In the genomic region with DNA sequence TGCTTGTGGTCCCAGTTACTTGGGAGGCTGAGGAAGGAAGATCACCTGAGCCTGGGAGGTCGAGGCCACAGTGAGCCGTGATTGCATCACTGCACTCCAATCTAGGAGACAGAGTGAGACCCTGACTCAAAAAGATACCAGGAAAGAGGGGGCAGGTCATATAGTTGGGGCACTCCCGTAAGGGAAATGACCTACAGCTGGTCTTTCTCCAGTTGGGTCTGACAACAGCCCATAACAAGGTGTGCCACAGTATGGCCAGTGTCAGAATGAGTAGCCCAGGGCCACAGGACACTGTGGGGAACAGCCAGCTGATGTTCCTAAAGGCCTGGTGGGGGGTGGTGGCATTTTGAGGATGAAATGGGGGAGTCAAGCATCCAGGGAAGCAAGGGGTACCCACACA, we compare ENCODE assay signal across 23 cellular contexts. TPM values are rescaled to one million over a fixed set of nuclear protein-coding genes. Genes with fewer than 3 reads are reported as not detected.
DNase-seq lines count a peak whose midpoint lies in the region; ATAC-seq and TF ChIP-seq lines count a peak whose summit lies in the region.
"Had no signal": no experiment of that assay in that cellular context is flagged by ENCODE, and none has a peak within 500 bp of the region (broad histone marks: within the 10 kb centered on the region; RNA-seq: fewer than 3 reads in every experiment).

No MANE protein-coding gene starts in this region.

- H3K27me3 Mint-ChIP-seq in activated CD4-positive, alpha-beta T cell treated with anti-CD3 and anti-CD28 coated beads for 36 hours, result no peaks in the 10 kb centered on the region
- no peaks in the 10 kb centered on the region for H3K27me3 Mint-ChIP-seq in Caco-2 (ENCODE audit: insufficient read depth, unreplicated experiment)
- H3K27me3 Mint-ChIP-seq in activated T-helper 1 cell treated with anti-CD3 and anti-CD28 coated beads, Interleukin-12 subunit alpha, Interleukin-12 subunit beta, Interleukin-2, Interleukin-4 antibody, amounts not matched to agents 30 ng/mL and 10 ng/mL and 1 ng/mL, durations not matched to agents 14 hours and 24 hours and 36 hours (ENCODE audit: insufficient read depth), result no peaks in the 10 kb centered on the region
- no peaks in the 10 kb centered on the region for H3K27me3 Mint-ChIP-seq in natural killer cell treated with Interleukin-12 subunit alpha and Interleukin-12 subunit beta and Interleukin-15 and Interleukin-18, amount 100 ng/mL, for 72 hours
- H3K27me3 Mint-ChIP-seq: naive thymus-derived CD8-positive, alpha-beta T cell; progenitor cell of endocrine pancreas had no signal

- H3K4me1 ChIP-seq in Caco-2, result no peaks in the 10 kb centered on the region
- H3K4me1 ChIP-seq: thyroid gland had no signal

- H3K9me3 Mint-ChIP-seq in activated CD4-positive, alpha-beta T cell treated with anti-CD3 and anti-CD28 coated beads for 36 hours (ENCODE audit: low read depth), result no peaks in the 10 kb centered on the region
- no peaks in the 10 kb centered on the region for H3K9me3 Mint-ChIP-seq in Caco-2 (ENCODE audit: unreplicated experiment)
- H3K9me3 Mint-ChIP-seq in activated T-helper 1 cell treated with anti-CD3 and anti-CD28 coated beads, Interleukin-12 subunit alpha, Interleukin-12 subunit beta, Interleukin-2, Interleukin-4 antibody, amounts not matched to agents 30 ng/mL and 10 ng/mL and 1 ng/mL, durations not matched to agents 14 hours and 24 hours and 36 hours, result no peaks in the 10 kb centered on the region
- no peaks in the 10 kb centered on the region for H3K9me3 Mint-ChIP-seq in natural killer cell treated with Interleukin-12 subunit alpha and Interleukin-12 subunit beta and Interleukin-15 and Interleukin-18, amount 100 ng/mL, for 72 hours
- H3K9me3 Mint-ChIP-seq: HFFc6; naive thymus-derived CD8-positive, alpha-beta T cell had no signal

- TF ChIP-seq CTCF in Caco-2 (IDR thresholded peaks at IDR 0.05; ENCODE audit: insufficient read depth in 1 of 2, low read depth in 1 of 2, low read length in 1 of 2, severe bottlenecking in 1 of 2, unreplicated experiment in 1 of 2), result no peak

- BruUV-seq in Caco-2 (replicated peaks; lab: Mats Ljungman, UMichigan), result no TSS peak

- H3K36me3 ChIP-seq in Caco-2 (ENCODE audit: control insufficient read depth, insufficient read depth, low read length), result no peaks in the 10 kb centered on the region

- H3K4me3 Mint-ChIP-seq in activated CD4-positive, alpha-beta T cell treated with anti-CD3 and anti-CD28 coated beads for 36 hours, result no peak overlapping the region
- H3K4me3 Mint-ChIP-seq in Caco-2 (ENCODE audit: unreplicated experiment), result no peak overlapping the region
- H3K4me3 Mint-ChIP-seq in activated T-helper 1 cell treated with anti-CD3 and anti-CD28 coated beads, Interleukin-12 subunit alpha, Interleukin-12 subunit beta, Interleukin-2, Interleukin-4 antibody, amounts not matched to agents 30 ng/mL and 10 ng/mL and 1 ng/mL, durations not matched to agents 14 hours and 24 hours and 36 hours, result no peak overlapping the region
- no peak overlapping the region for H3K4me3 Mint-ChIP-seq in natural killer cell treated with Interleukin-12 subunit alpha and Interleukin-12 subunit beta and Interleukin-15 and Interleukin-18, amount 100 ng/mL, for 72 hours
- H3K4me3 Mint-ChIP-seq: HFFc6 had no signal

- H3K27ac Mint-ChIP-seq in activated CD4-positive, alpha-beta T cell treated with anti-CD3 and anti-CD28 coated beads for 36 hours, result peak overlapping the region; percentile 74
- H3K27ac Mint-ChIP-seq in Caco-2 (ENCODE audit: unreplicated experiment), result peak overlapping the region; percentile 40
- H3K27ac Mint-ChIP-seq in activated T-helper 1 cell treated with anti-CD3 and anti-CD28 coated beads, Interleukin-12 subunit alpha, Interleukin-12 subunit beta, Interleukin-2, Interleukin-4 antibody, amounts not matched to agents 30 ng/mL and 10 ng/mL and 1 ng/mL, durations not matched to agents 14 hours and 24 hours and 36 hours, result peak overlapping the region; percentile 44
- peak overlapping the region; percentile 55 to 72 for H3K27ac Mint-ChIP-seq in natural killer cell treated with Interleukin-12 subunit alpha and Interleukin-12 subunit beta and Interleukin-15 and Interleukin-18, amount 100 ng/mL, for 72 hours
- H3K27ac Mint-ChIP-seq: HFFc6 had no signal

- ATAC-seq in activated CD4-positive, alpha-beta T cell treated with anti-CD3 and anti-CD28 coated beads for 36 hours, result peak; percentile 49
- ATAC-seq in natural killer cell treated with Interleukin-12 subunit alpha and Interleukin-12 subunit beta and Interleukin-15 and Interleukin-18, amount 100 ng/mL, for 72 hours, result peak in 1 of 2 donors; percentile 20
- ATAC-seq in Right ventricle myocardium inferior, result no peak
- ATAC-seq: naive thymus-derived CD8-positive, alpha-beta T cell had no signal

- no peaks in the 10 kb centered on the region for H3K27me3 ChIP-seq in Caco-2 (replicated peaks; ENCODE audit: control insufficient read depth, insufficient read depth, low read length)
- H3K27me3 ChIP-seq: BLaER1 treated with 17β-estradiol and CSF1 and Interleukin-3, amounts not matched to agents 10 nM and 100 nM; thyroid gland had no signal

- no peaks in the 10 kb centered on the region for H3K9me3 ChIP-seq in Caco-2
- H3K9me3 ChIP-seq: BLaER1 treated with 17β-estradiol and CSF1 and Interleukin-3, amounts not matched to agents 10 nM and 100 nM; thyroid gland had no signal

- POLR2A ChIA-PET in activated CD4-positive, alpha-beta T cell treated with anti-CD3 and anti-CD28 coated beads for 36 hours (lab: Charles Lee), result interaction anchor here (1.0 to 1.1 kb wide), 3 partner anchors 9 to 18 kb away, joined by 3 to 6 read pairs (median 3); a partner anchor contains a TSS
- POLR2A ChIA-PET in Caco-2 (lab: Charles Lee), result no interaction called here

- peaks cover 14% of the 10 kb centered on the region for H3K4me1 Mint-ChIP-seq in activated CD4-positive, alpha-beta T cell treated with anti-CD3 and anti-CD28 coated beads for 36 hours
- no peaks in the 10 kb centered on the region for H3K4me1 Mint-ChIP-seq in Caco-2 (ENCODE audit: low read depth, unreplicated experiment)
- H3K4me1 Mint-ChIP-seq in activated T-helper 1 cell treated with anti-CD3 and anti-CD28 coated beads, Interleukin-12 subunit alpha, Interleukin-12 subunit beta, Interleukin-2, Interleukin-4 antibody, amounts not matched to agents 30 ng/mL and 10 ng/mL and 1 ng/mL, durations not matched to agents 14 hours and 24 hours and 36 hours (ENCODE audit: low read depth), result peaks cover 18% of the 10 kb centered on the region
- H3K4me1 Mint-ChIP-seq in natural killer cell treated with Interleukin-12 subunit alpha and Interleukin-12 subunit beta and Interleukin-15 and Interleukin-18, amount 100 ng/mL, for 72 hours (ENCODE audit: low read depth in 2 of 2), result peaks cover 18 to 22% of the 10 kb centered on the region in 2 donors

- H3K4me3 ChIP-seq in Caco-2 (ENCODE audit: low read depth, low read length), result no peak overlapping the region
- H3K4me3 ChIP-seq: BLaER1 treated with 17β-estradiol and CSF1 and Interleukin-3, amounts not matched to agents 10 nM and 100 nM; thyroid gland had no signal

- no peak for DNase-seq in activated CD4-positive, alpha-beta T cell treated with anti-CD3 and anti-CD28 coated beads for 36 hours
- no peak for DNase-seq in activated CD4-positive, alpha-beta T cell treated with anti-CD3 and anti-CD28 coated beads for 1 hour
- DNase-seq in Caco-2 (no peak), NCI-H1092 treated with DMSO at 0.1 percent for 48 hours (lab: John Stamatoyannopoulos, UW) (no peak), Right ventricle myocardium inferior (ENCODE audit: missing footprints) (no peak), NCI-H187 treated with DMSO at 0.1 percent for 48 hours (lab: John Stamatoyannopoulos, UW) (no peak)
- no peak for DNase-seq in activated T-helper 1 cell treated with anti-CD3 and anti-CD28 coated beads, Interleukin-12 subunit alpha, Interleukin-12 subunit beta, Interleukin-2, Interleukin-4 antibody, amounts not matched to agents 30 ng/mL and 10 ng/mL and 1 ng/mL, durations not matched to agents 14 hours and 24 hours and 36 hours (ENCODE audit: low spot score)
- no peak for DNase-seq in natural killer cell treated with Interleukin-12 subunit alpha and Interleukin-12 subunit beta and Interleukin-15 and Interleukin-18, amount 100 ng/mL, for 72 hours (ENCODE audit: low spot score)
- DNase-seq: activated CD4-positive, alpha-beta T cell treated with anti-CD3 and anti-CD28 coated beads for 4 hours; amniotic stem cell; central memory CD4-positive, alpha-beta T cell; HFFc6; KBM-7; naive thymus-derived CD8-positive, alpha-beta T cell; NCI-H1048; NCI-H2107; NCI-H69; small intestine; stimulated activated CD8-positive, alpha-beta memory T cell treated with anti-CD3 and anti-CD28 coated beads, Interleukin-4, amount 100 ng/mL, for 48 hours; T1000; thyroid gland had no signal

- CTCF ChIA-PET in activated CD4-positive, alpha-beta T cell treated with anti-CD3 and anti-CD28 coated beads for 36 hours (lab: Charles Lee), result no interaction called here
- CTCF ChIA-PET in Caco-2 (lab: Charles Lee), result no interaction called here

- intact Hi-C loops in activated CD4-positive, alpha-beta T cell treated with anti-CD3 and anti-CD28 coated beads for 36 hours (cut with DNase I, micrococcal nuclease), result no loop called here
- intact Hi-C loops in Caco-2 (cut with micrococcal nuclease; ENCODE audit: unreplicated experiment), result no loop called here
- intact Hi-C loops in activated T-helper 1 cell treated with anti-CD3 and anti-CD28 coated beads, Interleukin-12 subunit alpha, Interleukin-12 subunit beta, Interleukin-2, Interleukin-4 antibody, amounts not matched to agents 30 ng/mL and 10 ng/mL and 1 ng/mL, durations not matched to agents 14 hours and 24 hours and 36 hours (cut with micrococcal nuclease), result no loop called here
- intact Hi-C loops in Right ventricle myocardium inferior (cut with DNase I), result no loop called here

- peaks cover 49% of the 10 kb centered on the region for H3K36me3 Mint-ChIP-seq in activated CD4-positive, alpha-beta T cell treated with anti-CD3 and anti-CD28 coated beads for 36 hours (ENCODE audit: low read depth)
- peaks cover 54% of the 10 kb centered on the region for H3K36me3 Mint-ChIP-seq in Caco-2 (ENCODE audit: insufficient read depth, unreplicated experiment)
- peaks cover 21% of the 10 kb centered on the region for H3K36me3 Mint-ChIP-seq in activated T-helper 1 cell treated with anti-CD3 and anti-CD28 coated beads, Interleukin-12 subunit alpha, Interleukin-12 subunit beta, Interleukin-2, Interleukin-4 antibody, amounts not matched to agents 30 ng/mL and 10 ng/mL and 1 ng/mL, durations not matched to agents 14 hours and 24 hours and 36 hours (ENCODE audit: low read depth)
- H3K36me3 Mint-ChIP-seq in natural killer cell treated with Interleukin-12 subunit alpha and Interleukin-12 subunit beta and Interleukin-15 and Interleukin-18, amount 100 ng/mL, for 72 hours, result peaks cover 6% of the 10 kb centered on the region

RNA-seq across cellular contexts. Expression of a gene that starts 10.8 kb away (rescaled TPM):
- 100 to 1,000 TPM; 374 to 385 TPM for total RNA-seq in activated CD4-positive, alpha-beta T cell treated with anti-CD3 and anti-CD28 coated beads for 36 hours
- total RNA-seq in Caco-2 (2022), result 144 and 171 TPM in 2 replicates
- 411 and 425 TPM in 2 replicates for total RNA-seq in activated T-helper 1 cell treated with anti-CD3 and anti-CD28 coated beads, Interleukin-12 subunit alpha, Interleukin-12 subunit beta, Interleukin-2, Interleukin-4 antibody, amounts not matched to agents 30 ng/mL and 10 ng/mL and 1 ng/mL, durations not matched to agents 14 hours and 24 hours and 36 hours
- total RNA-seq in natural killer cell treated with Interleukin-12 subunit alpha and Interleukin-12 subunit beta and Interleukin-15 and Interleukin-18, amount 100 ng/mL, for 72 hours, result 100 to 1,000 TPM; 322 to 576 TPM
- 26.0 TPM for total RNA-seq in Right ventricle myocardium inferior

RNA-seq across cellular contexts. Expression of a gene that starts 47.2 kb away (rescaled TPM):
- total RNA-seq in activated CD4-positive, alpha-beta T cell treated with anti-CD3 and anti-CD28 coated beads for 36 hours, result 1 to 10 TPM; 8.1 to 9.0 TPM
- total RNA-seq in Caco-2 (2022), result 6.2 and 7.2 TPM in 2 replicates
- total RNA-seq in activated T-helper 1 cell treated with anti-CD3 and anti-CD28 coated beads, Interleukin-12 subunit alpha, Interleukin-12 subunit beta, Interleukin-2, Interleukin-4 antibody, amounts not matched to agents 30 ng/mL and 10 ng/mL and 1 ng/mL, durations not matched to agents 14 hours and 24 hours and 36 hours, result 15.4 and 16.0 TPM in 2 replicates
- total RNA-seq in natural killer cell treated with Interleukin-12 subunit alpha and Interleukin-12 subunit beta and Interleukin-15 and Interleukin-18, amount 100 ng/mL, for 72 hours, result 1 to 10 TPM; 6.2 to 6.5 TPM
- total RNA-seq in Right ventricle myocardium inferior, result 8.4 TPM
